28 cellular contexts compared by ENCODE assay signal in the genomic region with DNA sequence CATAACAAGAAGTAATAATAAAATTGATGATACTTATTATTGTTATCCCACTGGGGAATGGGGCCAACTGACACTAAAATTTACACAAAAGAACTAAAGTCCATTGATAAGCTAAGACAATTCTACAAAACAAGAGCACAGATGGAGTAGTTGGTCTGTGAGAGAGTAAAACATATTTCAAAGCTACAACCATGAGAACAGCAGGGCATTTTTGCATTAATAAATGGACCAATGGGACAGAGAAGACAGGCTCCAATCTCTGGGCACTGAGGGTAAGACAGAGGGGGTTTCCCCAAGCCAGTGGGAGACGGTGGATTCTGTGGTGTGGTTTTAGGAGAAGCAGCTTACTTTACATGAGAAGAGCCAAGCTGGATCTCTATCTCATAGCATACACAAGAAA. TPM values are rescaled to one million over a fixed set of nuclear protein-coding genes. Genes with fewer than 3 reads are reported as not detected.
"Had no signal": no experiment of that assay in that cellular context is flagged by ENCODE, and none has a peak within 500 bp of the region (broad histone marks: within the 10 kb centered on the region; RNA-seq: fewer than 3 reads in every experiment).

No MANE protein-coding gene starts in this region.

- H3K27me3 ChIP-seq: body of pancreas, SJCRH30 had no signal

- H3K27ac ChIP-seq: body of pancreas, SJCRH30, VCaP had no signal

- ATAC-seq: activated CD4-positive, alpha-beta T cell treated with anti-CD3 and anti-CD28 coated beads for 36 hours; body of pancreas; Panc1; Right ventricle myocardium inferior had no signal

- H3K9me3 ChIP-seq: body of pancreas, SJCRH30, SK-N-SH had no signal

- DNase-seq: activated CD4-positive, alpha-beta memory T cell treated with anti-CD3 and anti-CD28 coated beads, Interleukin-2, amount 10 ng/mL, durations not matched to agents 7 days and 5 days; activated CD4-positive, alpha-beta T cell treated with anti-CD3 and anti-CD28 coated beads for 36 hours; activated CD4-positive, alpha-beta T cell treated with anti-CD3 and anti-CD28 coated beads, Interleukin-2, amount 50 U/mL, for 1 hour; activated CD4-positive, CD25-positive, alpha-beta regulatory T cell; activated T-cell treated with anti-CD3 and anti-CD28 coated beads for 4 hours; activated T-cell treated with anti-CD3 and anti-CD28 coated beads, Interleukin-2, amount 50 U/mL, for 48 hours; aorta; body of pancreas; MM.1S; NCI-H1105; NCI-H1436; NCI-H1694 treated with DMSO at 0.1 percent for 48 hours; NCI-H2029 treated with DMSO at 0.1 percent for 48 hours; NCI-H345; NCI-H510A; NCI-H526 treated with DMSO at 0.1 percent for 48 hours; NCI-H82; RPMI8226; SJCRH30; SK-N-SH; T-helper 1 cell had no signal

- H3K4me3 ChIP-seq: body of pancreas, SJCRH30 had no signal

- H3K4me1 ChIP-seq: SJCRH30 had no signal

RNA-seq across cellular contexts. Expression of a gene that starts 56.4 kb away (rescaled TPM):
- total RNA-seq: activated CD4-positive, alpha-beta memory T cell treated with anti-CD3 and anti-CD28 coated beads, Interleukin-2, amount 10 ng/mL, durations not matched to agents 7 days and 5 days; activated CD4-positive, alpha-beta T cell treated with anti-CD3 and anti-CD28 coated beads for 36 hours; activated CD8-positive, alpha-beta memory T cell treated with anti-CD3 and anti-CD28 coated beads for 36 hours; activated T-helper 2 cell treated with anti-CD3 and anti-CD28 coated beads, Interferon-gamma antibody, Interleukin-2, Interleukin-4, amounts not matched to agents 10 μg/mL and 5 μg/mL and 100 μg/mL, durations not matched to agents 14 hours and 24 hours and 36 hours; aorta; body of pancreas; OCI-LY7; SJCRH30; T-helper 2 cell treated with Interferon-gamma antibody and Interleukin-4, amounts not matched to agents 100 ng/mL and 5 ng/mL, for 36 hours had no signal
